ENCODE assay signal across 32 cellular contexts in the genomic region with DNA sequence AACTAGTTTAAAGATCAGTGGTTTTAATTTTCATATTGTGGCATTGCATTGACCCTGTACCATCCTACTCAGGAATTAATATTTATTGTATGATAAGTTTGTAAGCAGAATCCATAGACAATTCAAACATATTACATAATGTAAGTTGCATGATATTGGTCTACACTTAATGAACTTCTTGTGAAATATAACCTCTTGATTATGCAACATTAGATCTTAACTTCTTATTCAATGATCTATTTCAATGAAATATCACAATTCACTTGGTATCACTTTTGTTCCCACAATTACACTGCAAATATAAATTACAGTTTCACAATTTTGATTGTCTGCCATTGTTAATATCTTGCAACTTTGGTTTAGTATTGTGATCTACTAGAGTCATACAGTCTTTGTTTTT. TPM values are rescaled to one million over a fixed set of nuclear protein-coding genes. Genes with fewer than 3 reads are reported as not detected.
"Had no signal": no experiment of that assay in that cellular context is flagged by ENCODE, and none has a peak within 500 bp of the region (broad histone marks: within the 10 kb centered on the region; RNA-seq: fewer than 3 reads in every experiment).

No MANE protein-coding gene starts in this region.

- H3K27me3 ChIP-seq: ascending aorta, cardiac muscle cell had no signal

- ATAC-seq: activated CD4-positive, alpha-beta T cell treated with anti-CD3 and anti-CD28 coated beads for 36 hours; activated CD8-positive, alpha-beta memory T cell treated with anti-CD3 and anti-CD28 coated beads, Interleukin-2, amount 10 ng/mL, durations not matched to agents 7 days and 5 days; activated CD8-positive, alpha-beta T cell treated with anti-CD3 and anti-CD28 coated beads, Interleukin-2, amount 10 ng/mL, durations not matched to agents 7 days and 5 days; activated naive CD8-positive, alpha-beta T cell treated with anti-CD3 and anti-CD28 coated beads, Interleukin-2, amount 50 U/mL, for 24 hours had no signal

- FAIRE-seq: bronchial epithelial cell, TTC549 had no signal

- H3K9me3 ChIP-seq: ascending aorta had no signal

- H3K27ac ChIP-seq: ascending aorta, cardiac muscle cell, VCaP had no signal

- DNase-seq: activated B cell treated with CpG ODN at 0.5 μM for 24 hours; activated CD4-positive, alpha-beta memory T cell treated with anti-CD3 and anti-CD28 coated beads, Interleukin-2, amount 10 ng/mL, durations not matched to agents 7 days and 5 days; activated CD4-positive, alpha-beta T cell treated with anti-CD3 and anti-CD28 coated beads for 1 hour; activated CD4-positive, alpha-beta T cell treated with anti-CD3 and anti-CD28 coated beads for 36 hours; activated CD4-positive, alpha-beta T cell treated with anti-CD3 and anti-CD28 coated beads for 48 hours; activated CD4-positive, alpha-beta T cell treated with anti-CD3 and anti-CD28 coated beads, Interleukin-2, amount 10 ng/mL, durations not matched to agents 7 days and 5 days; activated CD4-positive, alpha-beta T cell treated with anti-CD3 and anti-CD28 coated beads, Interleukin-2, amount 50 U/mL, for 48 hours; activated CD8-positive, alpha-beta memory T cell treated with anti-CD3 and anti-CD28 coated beads for 24 hours; activated CD8-positive, alpha-beta memory T cell treated with anti-CD3 and anti-CD28 coated beads, Interleukin-2, amount 10 ng/mL, durations not matched to agents 7 days and 5 days; activated CD8-positive, alpha-beta memory T cell treated with anti-CD3 and anti-CD28 coated beads, Interleukin-2, amount 50 U/mL, for 48 hours; activated CD8-positive, alpha-beta T cell treated with anti-CD3 and anti-CD28 coated beads, Interleukin-2, amount 10 ng/mL, durations not matched to agents 7 days and 5 days; activated effector memory CD4-positive, alpha-beta T cell treated with Interleukin-2 at 50 U/mL for 16 hours; activated gamma-delta T cell; activated naive CD4-positive, alpha-beta T cell treated with anti-CD3 and anti-CD28 coated beads, Interleukin-2, amount 10 ng/mL, durations not matched to agents 7 days and 5 days; activated naive CD4-positive, alpha-beta T cell treated with Interleukin-2 at 50 U/mL for 16 hours; activated naive CD8-positive, alpha-beta T cell treated with anti-CD3 and anti-CD28 coated beads, Interleukin-2, amount 10 ng/mL, durations not matched to agents 7 days and 5 days; activated naive CD8-positive, alpha-beta T cell treated with anti-CD3 and anti-CD28 coated beads, Interleukin-2, amount 50 U/mL, for 24 hours; activated T-cell treated with anti-CD3 and anti-CD28 coated beads, Interleukin-2, amount 50 U/mL, for 24 hours; activated T-cell treated with anti-CD3 and anti-CD28 coated beads, Interleukin-2, amount 50 U/mL, for 48 hours; amygdala; anterior cingulate cortex; caudate nucleus; cerebellar nuclear complex; T-helper 2 cell; T-helper 9 cell had no signal

- H3K4me3 ChIP-seq: ascending aorta, cardiac muscle cell had no signal

- H3K4me1 ChIP-seq: ascending aorta had no signal

- H3K36me3 ChIP-seq: ascending aorta, cardiac muscle cell had no signal

RNA-seq across cellular contexts. Expression of a gene that starts 44.0 kb away (rescaled TPM):
- total RNA-seq: activated B cell treated with CpG ODN at 0.5 μM for 24 hours; activated CD4-positive, alpha-beta memory T cell treated with anti-CD3 and anti-CD28 coated beads, Interleukin-2, amount 10 ng/mL, durations not matched to agents 7 days and 5 days; activated CD4-positive, alpha-beta T cell treated with anti-CD3 and anti-CD28 coated beads for 36 hours; activated CD4-positive, alpha-beta T cell treated with anti-CD3 and anti-CD28 coated beads, Interleukin-2, amount 10 ng/mL, durations not matched to agents 7 days and 5 days; activated CD8-positive, alpha-beta memory T cell treated with anti-CD3 and anti-CD28 coated beads, Interleukin-2, amount 10 ng/mL, durations not matched to agents 7 days and 5 days; activated CD8-positive, alpha-beta T cell treated with anti-CD3 and anti-CD28 coated beads, Interleukin-2, amount 10 ng/mL, durations not matched to agents 7 days and 5 days; activated naive CD8-positive, alpha-beta T cell treated with anti-CD3 and anti-CD28 coated beads, Interleukin-2, amount 10 ng/mL, durations not matched to agents 7 days and 5 days; activated T-helper 2 cell treated with anti-CD3 and anti-CD28 coated beads, Interferon-gamma antibody, Interleukin-2, Interleukin-4, amounts not matched to agents 10 μg/mL and 5 μg/mL and 100 μg/mL, durations not matched to agents 14 hours and 24 hours and 36 hours; ascending aorta; bronchial epithelial cell; chondrocyte had no signal
